Comparison of ENCODE assay signal across 14 cellular contexts in the genomic region with DNA sequence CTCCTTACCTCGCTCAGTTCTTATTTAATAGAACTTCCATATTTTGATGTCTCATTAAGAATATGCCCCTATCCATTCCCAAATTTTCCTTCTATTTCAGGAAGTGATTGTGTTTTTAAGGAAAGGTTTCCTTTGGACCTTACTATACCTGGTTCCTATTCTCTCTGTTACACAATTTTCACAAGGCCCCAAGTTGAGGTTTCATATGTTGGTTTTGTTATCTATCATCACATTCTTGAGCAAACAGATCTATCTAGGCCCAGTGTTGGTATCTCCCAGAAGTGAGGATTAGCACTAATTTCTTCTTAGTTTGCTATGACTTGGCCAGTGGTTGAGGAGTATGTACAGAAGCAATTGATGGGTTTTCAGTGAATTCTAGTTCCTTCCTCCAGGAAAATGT. TPM values are rescaled to one million over a fixed set of nuclear protein-coding genes. Genes with fewer than 3 reads are reported as not detected.
DNase-seq lines count a peak whose midpoint lies in the region; ATAC-seq and TF ChIP-seq lines count a peak whose summit lies in the region.
"Had no signal": no experiment of that assay in that cellular context is flagged by ENCODE, and none has a peak within 500 bp of the region (broad histone marks: within the 10 kb centered on the region; RNA-seq: fewer than 3 reads in every experiment).

No MANE protein-coding gene starts in this region.

- peak overlapping the region; percentile 59 for H3K27ac Mint-ChIP-seq in activated naive CD8-positive, alpha-beta T cell treated with anti-CD3 and anti-CD28 coated beads, Interleukin-2, amount 10 ng/mL, durations not matched to agents 7 days and 5 days
- no peak overlapping the region for H3K27ac Mint-ChIP-seq in CD8-positive, alpha-beta T cell

- POLR2A ChIA-PET in activated naive CD8-positive, alpha-beta T cell treated with anti-CD3 and anti-CD28 coated beads, Interleukin-2, amount 10 ng/mL, durations not matched to agents 7 days and 5 days (lab: Charles Lee) = no interaction called here
- POLR2A ChIA-PET in CD8-positive, alpha-beta T cell (lab: Charles Lee) = no interaction called here

- H3K4me1 ChIP-seq in body of pancreas = peaks cover 16% of the 10 kb centered on the region
- peaks cover 6% of the 10 kb centered on the region for H3K4me1 ChIP-seq in CD8-positive, alpha-beta T cell (ENCODE audit: insufficient read depth, low read length)

- no peak for TF ChIP-seq POLR2A in body of pancreas (IDR thresholded peaks at IDR 0.05)

- H3K4me3 Mint-ChIP-seq in activated naive CD8-positive, alpha-beta T cell treated with anti-CD3 and anti-CD28 coated beads, Interleukin-2, amount 10 ng/mL, durations not matched to agents 7 days and 5 days = peak overlapping the region; percentile 33
- no peak overlapping the region for H3K4me3 Mint-ChIP-seq in CD8-positive, alpha-beta T cell

- CTCF ChIA-PET in CD8-positive, alpha-beta T cell (lab: Charles Lee) = no interaction called here

- TF ChIP-seq CTCF in body of pancreas (IDR thresholded peaks at IDR 0.05) = no peak
- TF ChIP-seq CTCF in CD8-positive, alpha-beta T cell (IDR thresholded peaks at IDR 0.05) = no peak

- intact Hi-C loops in body of pancreas (cut with DNase I) = no loop called here
- intact Hi-C loops in CD8-positive, alpha-beta T cell (cut with DNase I, micrococcal nuclease) = loop anchor here (5.0 to 10.0 kb wide), 7 partner anchors 42 to 1415 kb away; a partner anchor contains a TSS

- no peaks in the 10 kb centered on the region for H3K27me3 ChIP-seq in body of pancreas
- no peaks in the 10 kb centered on the region for H3K27me3 ChIP-seq in CD8-positive, alpha-beta T cell (ENCODE audit: insufficient read depth, low read length)
- H3K27me3 ChIP-seq: gastrocnemius medialis, stomach had no signal

- no peak for DNase-seq in activated naive CD8-positive, alpha-beta T cell treated with anti-CD3 and anti-CD28 coated beads, Interleukin-2, amount 10 ng/mL, durations not matched to agents 7 days and 5 days
- DNase-seq in body of pancreas (no peak), NCI-H2081 treated with DMSO at 0.1 percent for 48 hours (lab: John Stamatoyannopoulos, UW) (no peak)
- no peak for DNase-seq in CD8-positive, alpha-beta T cell
- DNase-seq: effector memory CD4-positive, alpha-beta T cell; gastrocnemius medialis; kidney; NCI-H187; stomach had no signal

- H3K9me3 Mint-ChIP-seq in activated naive CD8-positive, alpha-beta T cell treated with anti-CD3 and anti-CD28 coated beads, Interleukin-2, amount 10 ng/mL, durations not matched to agents 7 days and 5 days = no peaks in the 10 kb centered on the region
- H3K9me3 Mint-ChIP-seq in CD8-positive, alpha-beta T cell = no peaks in the 10 kb centered on the region

- ATAC-seq in GM18498 (IDR thresholded peaks at IDR 0.05; ENCODE audit: unreplicated experiment) = peak; percentile 44
- ATAC-seq in GM19351 (IDR thresholded peaks at IDR 0.05; ENCODE audit: unreplicated experiment) = peak; percentile 55
- ATAC-seq in HG03103 (IDR thresholded peaks at IDR 0.05; ENCODE audit: low read depth, unreplicated experiment) = peak; percentile 44
- peak; percentile 56 for ATAC-seq in activated naive CD8-positive, alpha-beta T cell treated with anti-CD3 and anti-CD28 coated beads, Interleukin-2, amount 10 ng/mL, durations not matched to agents 7 days and 5 days (ENCODE audit: low read depth)
- ATAC-seq in body of pancreas = no peak
- no peak for ATAC-seq in CD8-positive, alpha-beta T cell
- ATAC-seq in GM21360 (IDR thresholded peaks at IDR 0.05; ENCODE audit: unreplicated experiment) = no peak
- ATAC-seq: gastrocnemius medialis had no signal

- no peaks in the 10 kb centered on the region for H3K27me3 Mint-ChIP-seq in activated naive CD8-positive, alpha-beta T cell treated with anti-CD3 and anti-CD28 coated beads, Interleukin-2, amount 10 ng/mL, durations not matched to agents 7 days and 5 days
- H3K27me3 Mint-ChIP-seq in CD8-positive, alpha-beta T cell (ENCODE audit: low read depth) = no peaks in the 10 kb centered on the region

- no peaks in the 10 kb centered on the region for H3K36me3 Mint-ChIP-seq in activated naive CD8-positive, alpha-beta T cell treated with anti-CD3 and anti-CD28 coated beads, Interleukin-2, amount 10 ng/mL, durations not matched to agents 7 days and 5 days
- H3K36me3 Mint-ChIP-seq in CD8-positive, alpha-beta T cell = no peaks in the 10 kb centered on the region

- no peaks in the 10 kb centered on the region for H3K9me3 ChIP-seq in body of pancreas
- H3K9me3 ChIP-seq in CD8-positive, alpha-beta T cell (ENCODE audit: low read length) = no peaks in the 10 kb centered on the region
- H3K9me3 ChIP-seq: gastrocnemius medialis, stomach had no signal

- H3K27ac ChIP-seq in body of pancreas = no peak overlapping the region
- no peak overlapping the region for H3K27ac ChIP-seq in CD8-positive, alpha-beta T cell (ENCODE audit: low read depth, low read length)
- H3K27ac ChIP-seq: C4-2B, gastrocnemius medialis, stomach had no signal

- no peak overlapping the region for H3K4me3 ChIP-seq in body of pancreas
- no peak overlapping the region for H3K4me3 ChIP-seq in CD8-positive, alpha-beta T cell (ENCODE audit: low read depth, low read length)
- H3K4me3 ChIP-seq: gastrocnemius medialis, stomach had no signal

- WGBS in body of pancreas, 2 donors = 88 to 90% methylated on average over 1 of the region's 1 CpG

- peaks cover 55% of the 10 kb centered on the region for H3K4me1 Mint-ChIP-seq in activated naive CD8-positive, alpha-beta T cell treated with anti-CD3 and anti-CD28 coated beads, Interleukin-2, amount 10 ng/mL, durations not matched to agents 7 days and 5 days
- H3K4me1 Mint-ChIP-seq in CD8-positive, alpha-beta T cell (ENCODE audit: low read depth) = peaks cover 12% of the 10 kb centered on the region

- no peaks in the 10 kb centered on the region for H3K36me3 ChIP-seq in body of pancreas (replicated peaks in 1 of 2; ENCODE audit: insufficient read depth in 1 of 2, low read depth in 2 of 2)
- no peaks in the 10 kb centered on the region for H3K36me3 ChIP-seq in CD8-positive, alpha-beta T cell (ENCODE audit: insufficient read depth, low read length)
- H3K36me3 ChIP-seq: gastrocnemius medialis, stomach had no signal

RNA-seq across cellular contexts. Expression of a gene that starts 41.5 kb away (rescaled TPM):
- total RNA-seq in activated naive CD8-positive, alpha-beta T cell treated with anti-CD3 and anti-CD28 coated beads, Interleukin-2, amount 10 ng/mL, durations not matched to agents 7 days and 5 days = 10 to 100 TPM; 21.7 to 23.7 TPM
- total RNA-seq in body of pancreas = 10 to 100 TPM; 52.1 to 58.6 TPM
- 10 to 100 TPM; 21.0 to 24.7 TPM for total RNA-seq in CD8-positive, alpha-beta T cell

RNA-seq across cellular contexts. Expression of a gene that starts 41.9 kb away (rescaled TPM):
- total RNA-seq in activated naive CD8-positive, alpha-beta T cell treated with anti-CD3 and anti-CD28 coated beads, Interleukin-2, amount 10 ng/mL, durations not matched to agents 7 days and 5 days = 10 to 100 TPM; 83.8 to 87.8 TPM
- 100 to 1,000 TPM in 1 of 2 donors, 10 to 100 TPM in 1; 86.6 to 104 TPM for total RNA-seq in body of pancreas
- 100 to 1,000 TPM; 107 to 108 TPM for total RNA-seq in CD8-positive, alpha-beta T cell

Comparison
In these comparisons a context has a peak if more than half of its experiments do, and no peak if none do; other contexts are left out.
1. ATAC-seq: peak in GM18498 (single experiment), GM19351 (single experiment), HG03103 (single experiment) and activated naive CD8-positive, alpha-beta T cell treated with anti-CD3 and anti-CD28 coated beads, Interleukin-2, amount 10 ng/mL, durations not matched to agents 7 days and 5 days (single experiment); none in body of pancreas (single experiment), CD8-positive, alpha-beta T cell (single experiment) and GM21360 (single experiment).